Comparison of ENCODE assay signal across 20 cellular contexts in genomic region chr5:159704160-159704559, GRCh38.
A peak's percentile ranks its signal among the peaks of the same experiment; 100 is the strongest.
DNase-seq lines count a peak whose midpoint lies in the region; ATAC-seq and TF ChIP-seq lines count a peak whose summit lies in the region.
"Had no signal": no experiment of that assay in that cellular context is flagged by ENCODE, and none has a peak within 500 bp of the region (broad histone marks: within the 10 kb centered on the region; RNA-seq: fewer than 3 reads in every experiment).

No MANE protein-coding gene starts in this region.

- H3K27ac ChIP-seq in ACC112 (ENCODE audit: low read depth, low read length) = no peak overlapping the region
- H3K27ac ChIP-seq in SK-N-SH (ENCODE audit: low read depth in 2 of 2, low read length in 1 of 2) = no peak overlapping the region
- no peak overlapping the region for H3K27ac ChIP-seq in osteoblast (ENCODE audit: low read depth, low read length)
- H3K27ac ChIP-seq in PC-3 (ENCODE audit: low read length) = no peak overlapping the region
- H3K27ac ChIP-seq in MM.1S (ENCODE audit: low read length) = no peak overlapping the region
- H3K27ac ChIP-seq: 22Rv1 had no signal

- H3K4me2 ChIP-seq in SK-N-SH (no peak overlapping the region), osteoblast (ENCODE audit: insufficient read depth, low read length) (no peak overlapping the region), PC-3 (ENCODE audit: low read length) (no peak overlapping the region), MM.1S (ENCODE audit: low read depth, low read length) (no peak overlapping the region)

- H3K4me1 ChIP-seq in ACC112 (ENCODE audit: control insufficient read depth, insufficient read depth, low read length, unreplicated experiment) (no peaks in the 10 kb centered on the region), SK-N-SH (ENCODE audit: control insufficient read depth in 1 of 2, insufficient read depth in 2 of 2, low read depth in 1 of 2, low read length in 1 of 2) (no peaks in the 10 kb centered on the region; a peak in 1 of 4 replicates), osteoblast (ENCODE audit: insufficient read depth, low read length) (peaks cover 6% of the 10 kb centered on the region), PC-3 (ENCODE audit: insufficient read depth, low read length) (no peaks in the 10 kb centered on the region), MM.1S (ENCODE audit: low read length) (no peaks in the 10 kb centered on the region)
- H3K4me1 ChIP-seq: BE2C had no signal

- WGBS in SK-N-SH (ENCODE audit: low lambda C conversion rate) = 23% methylated on average over 3 of the region's 3 CpGs

- ATAC-seq in PC-3 = no peak

- no peak for TF ChIP-seq CTCF in SK-N-SH (IDR thresholded peaks at IDR 0.05)
- no peak for TF ChIP-seq CTCF in choroid plexus epithelial cell (conservative IDR thresholded peaks at IDR 0.05; ENCODE audit: low read depth, low read length)
- no peak for TF ChIP-seq CTCF in osteoblast (IDR thresholded peaks at IDR 0.05; ENCODE audit: extremely low read depth, low read depth, low read length)
- TF ChIP-seq CTCF in PC-3 (conservative IDR thresholded peaks at IDR 0.05; ENCODE audit: low read depth, low read length) = no peak
- TF ChIP-seq CTCF in MM.1S (IDR thresholded peaks at IDR 0.05; ENCODE audit: low read length) = no peak

- H4K20me1 ChIP-seq in SK-N-SH (ENCODE audit: insufficient read depth) (no peaks in the 10 kb centered on the region), osteoblast (ENCODE audit: insufficient read depth, low read length) (no peaks in the 10 kb centered on the region), PC-3 (ENCODE audit: low read length) (no peaks in the 10 kb centered on the region), MM.1S (ENCODE audit: insufficient read depth, low read length) (no peaks in the 10 kb centered on the region)

- CTCF ChIA-PET in SK-N-SH (lab: Yijun Ruan, JAX) = no interaction called here
- CTCF ChIA-PET in PC-3 (lab: Charles Lee) = no interaction called here

- H3K9ac ChIP-seq in SK-N-SH = no peak overlapping the region
- no peak overlapping the region for H3K9ac ChIP-seq in PC-3 (ENCODE audit: low read length)
- no peak overlapping the region for H3K9ac ChIP-seq in MM.1S (ENCODE audit: low read length)

- H2AFZ ChIP-seq in ACC112 (ENCODE audit: low read length, unreplicated experiment) = peak overlapping the region; percentile 43
- H2AFZ ChIP-seq in SK-N-SH (ENCODE audit: low read depth) = peak overlapping the region; percentile 32; the same call in 1 of the 2 replicates
- H2AFZ ChIP-seq in osteoblast (ENCODE audit: low read length) = peak overlapping the region; percentile 30
- H2AFZ ChIP-seq in PC-3 (ENCODE audit: low read length) = no peak overlapping the region
- no peak overlapping the region for H2AFZ ChIP-seq in MM.1S (ENCODE audit: low read length)

- H3K4me3 ChIP-seq in ACC112 (ENCODE audit: low read depth, low read length) (no peak overlapping the region), SK-N-SH (ENCODE audit: low read depth in 2 of 2, low read length in 1 of 2) (no peak overlapping the region), choroid plexus epithelial cell (ENCODE audit: low read depth, low read length) (no peak overlapping the region), osteoblast (ENCODE audit: insufficient read depth, low read length) (no peak overlapping the region), PC-3 (ENCODE audit: low read length) (no peak overlapping the region), MM.1S (ENCODE audit: low read length) (no peak overlapping the region)

- TF ChIP-seq EP300 in SK-N-SH (IDR thresholded peaks at IDR 0.05; ENCODE audit: borderline replicate concordance in 1 of 2, low read depth in 1 of 2, low read length in 1 of 2) = no peak

- H3K79me2 ChIP-seq in ACC112 (ENCODE audit: control insufficient read depth, insufficient read depth, low read length, unreplicated experiment) (no peaks in the 10 kb centered on the region), SK-N-SH (ENCODE audit: insufficient read depth) (no peaks in the 10 kb centered on the region), osteoblast (ENCODE audit: insufficient read depth, low read length) (no peaks in the 10 kb centered on the region), PC-3 (ENCODE audit: low read length) (no peaks in the 10 kb centered on the region), MM.1S (ENCODE audit: low read length) (no peaks in the 10 kb centered on the region)

- H3K9me3 ChIP-seq in SK-N-SH (no peaks in the 10 kb centered on the region), osteoblast (ENCODE audit: low read depth, low read length) (peaks cover 4% of the 10 kb centered on the region), PC-3 (ENCODE audit: low read length) (no peaks in the 10 kb centered on the region), MM.1S (replicated peaks; ENCODE audit: insufficient read depth, low read length) (no peaks in the 10 kb centered on the region)
- H3K9me3 ChIP-seq: BE2C had no signal

- POLR2A ChIA-PET in SK-N-SH (lab: Yijun Ruan, JAX) (no interaction called here), PC-3 (lab: Charles Lee; ENCODE audit: unreplicated experiment) (no interaction called here)

- H3K36me3 ChIP-seq in ACC112 (ENCODE audit: insufficient read depth, low read length) (no peaks in the 10 kb centered on the region), SK-N-SH (replicated peaks in 1 of 2; ENCODE audit: control insufficient read depth in 1 of 2, insufficient read depth in 2 of 2, low read length in 1 of 2) (no peaks in the 10 kb centered on the region), osteoblast (ENCODE audit: insufficient read depth, low read length) (no peaks in the 10 kb centered on the region), PC-3 (ENCODE audit: low read depth, low read length) (no peaks in the 10 kb centered on the region), MM.1S (replicated peaks; ENCODE audit: insufficient read depth, low read length) (no peaks in the 10 kb centered on the region)
- H3K36me3 ChIP-seq: BE2C had no signal

- intact Hi-C loops in PC-3 (cut with micrococcal nuclease) = no loop called here

- no peaks in the 10 kb centered on the region for H3K27me3 ChIP-seq in ACC112 (ENCODE audit: insufficient read depth, low read length)
- H3K27me3 ChIP-seq in SK-N-SH (ENCODE audit: insufficient read depth) = no peaks in the 10 kb centered on the region
- no peaks in the 10 kb centered on the region for H3K27me3 ChIP-seq in osteoblast (ENCODE audit: insufficient read depth, low read length)
- no peaks in the 10 kb centered on the region for H3K27me3 ChIP-seq in PC-3 (ENCODE audit: low read length)
- no peaks in the 10 kb centered on the region for H3K27me3 ChIP-seq in MM.1S (replicated peaks; ENCODE audit: insufficient read depth, low read length)
- H3K27me3 ChIP-seq: BE2C had no signal

- H3K9me2 ChIP-seq in SK-N-SH = no peaks in the 10 kb centered on the region
- H3K9me2 ChIP-seq in PC-3 (replicated peaks; ENCODE audit: low read length) = no peaks in the 10 kb centered on the region
- no peaks in the 10 kb centered on the region for H3K9me2 ChIP-seq in MM.1S (replicated peaks; ENCODE audit: insufficient read depth, low read length)

- BruUV-seq in PC-3 (replicated peaks; lab: Mats Ljungman, UMichigan) = no TSS peak

- DNase-seq in SK-N-SH = no peak
- peak; percentile 80 for DNase-seq in choroid plexus epithelial cell (ENCODE audit: low read depth)
- DNase-seq in osteoblast (ENCODE audit: insufficient read length, low spot score, missing footprints) = no peak
- DNase-seq in PC-3 = no peak
- no peak for DNase-seq in kidney tubule cell (ENCODE audit: low spot score)
- no peak for DNase-seq in NCI-H2107 (lab: John Stamatoyannopoulos, UW)
- DNase-seq in MM.1S = no peak
- DNase-seq: BE2C, DMS53, H7, Kasumi-1, NCI-H1417, NCI-H1694 treated with DMSO at 0.1 percent for 48 hours, NCI-H2081 treated with DMSO at 0.1 percent for 48 hours, NCI-H446, NCI-H526, OCI-M1, Right ventricle myocardium superior had no signal

- TF ChIP-seq RAD21 in SK-N-SH (IDR thresholded peaks at IDR 0.05; ENCODE audit: low read length) = no peak

- no peaks in the 10 kb centered on the region for H3F3A ChIP-seq in SK-N-SH (replicated peaks; ENCODE audit: insufficient read depth)
- no peaks in the 10 kb centered on the region for H3F3A ChIP-seq in PC-3 (ENCODE audit: low read length, unreplicated experiment)
- no peaks in the 10 kb centered on the region for H3F3A ChIP-seq in MM.1S (ENCODE audit: insufficient read depth, low read length)

TF ChIP-seq in SK-N-SH, 30 proteins besides CTCF, POLR2A, EP300 and RAD21:
- no peak for TF ChIP-seq FOXJ3 (CRISPR knock-in tag; IDR thresholded peaks at IDR 0.05)
- TF ChIP-seq SIN3A (IDR thresholded peaks at IDR 0.05; ENCODE audit: borderline replicate concordance, low read depth, low read length) = no peak

Comparison
In these comparisons a context has a peak if more than half of its experiments do, and no peak if none do; other contexts are left out.
1. H2AFZ ChIP-seq: peak in ACC112 (single experiment), SK-N-SH (single experiment) and osteoblast (single experiment); none in PC-3 (single experiment) and MM.1S (single experiment).